In genomic region chr16:52547001-52547833, GRCh38 we compare ENCODE assay signal across 1 cellular context.
TF ChIP-seq lines count a peak whose summit lies in the region.

TSS of gene TOX3 (minus strand) at chr16:52547143. CDS start at chr16:52546723, 420 bp downstream.

TF ChIP-seq in H1, 55 proteins besides CTCF, POLR2A, EP300 and RAD21 (continued from another document):
- TF ChIP-seq CTBP2 (IDR thresholded peaks at IDR 0.05; ENCODE audit: borderline replicate concordance, insufficient read depth, insufficient read length, low read length) (no peak), CHD7 (IDR thresholded peaks at IDR 0.05; ENCODE audit: insufficient replicate concordance, low read length) (no peak), JUND (IDR thresholded peaks at IDR 0.05; ENCODE audit: low read length) (no peak), SP2 (IDR thresholded peaks at IDR 0.05; ENCODE audit: low read length) (no peak), TEAD4 (IDR thresholded peaks at IDR 0.05; ENCODE audit: low read depth, low read length) (no peak), RNF2 (IDR thresholded peaks at IDR 0.05; ENCODE audit: borderline replicate concordance, low read depth, low read length, missing control alignments, poor library complexity, severe bottlenecking) (no peak), SP1 (IDR thresholded peaks at IDR 0.05; ENCODE audit: low read depth, low read length) (no peak), KDM5A (IDR thresholded peaks at IDR 0.05; ENCODE audit: low read length) (no peak), SUZ12 (IDR thresholded peaks at IDR 0.05; ENCODE audit: low read length) (no peak), EZH2 (IDR thresholded peaks at IDR 0.05; ENCODE audit: low read depth, low read length, severe bottlenecking) (peak; percentile 32), TAF1 (IDR thresholded peaks at IDR 0.05; ENCODE audit: low read depth, low read length) (0 out of 2 replicates have a peak, but pooled peaks have one; percentile 14), FOSL1 (IDR thresholded peaks at IDR 0.05; ENCODE audit: insufficient read depth, low read depth, low read length) (no peak), MAFK (IDR thresholded peaks at IDR 0.05; ENCODE audit: low read depth, low read length) (no peak), POLR2AphosphoS5 (IDR thresholded peaks at IDR 0.05; ENCODE audit: low read depth, low read length) (no peak), GTF2F1 (IDR thresholded peaks at IDR 0.05; ENCODE audit: borderline replicate concordance, low read depth, low read length) (no peak), CBX8 (IDR thresholded peaks at IDR 0.05; ENCODE audit: borderline replicate concordance, low read depth, low read length) (no peak), E2F6 (IDR thresholded peaks at IDR 0.05) (peak; percentile 47; the same call in 1 of the 2 replicates), EGR1 (IDR thresholded peaks at IDR 0.05; ENCODE audit: borderline replicate concordance, low read depth, low read length) (no peak), SIX5 (IDR thresholded peaks at IDR 0.05; ENCODE audit: low read depth, low read length) (no peak)
